Comparison of ENCODE assay signal across 8 cellular contexts in the genomic region with DNA sequence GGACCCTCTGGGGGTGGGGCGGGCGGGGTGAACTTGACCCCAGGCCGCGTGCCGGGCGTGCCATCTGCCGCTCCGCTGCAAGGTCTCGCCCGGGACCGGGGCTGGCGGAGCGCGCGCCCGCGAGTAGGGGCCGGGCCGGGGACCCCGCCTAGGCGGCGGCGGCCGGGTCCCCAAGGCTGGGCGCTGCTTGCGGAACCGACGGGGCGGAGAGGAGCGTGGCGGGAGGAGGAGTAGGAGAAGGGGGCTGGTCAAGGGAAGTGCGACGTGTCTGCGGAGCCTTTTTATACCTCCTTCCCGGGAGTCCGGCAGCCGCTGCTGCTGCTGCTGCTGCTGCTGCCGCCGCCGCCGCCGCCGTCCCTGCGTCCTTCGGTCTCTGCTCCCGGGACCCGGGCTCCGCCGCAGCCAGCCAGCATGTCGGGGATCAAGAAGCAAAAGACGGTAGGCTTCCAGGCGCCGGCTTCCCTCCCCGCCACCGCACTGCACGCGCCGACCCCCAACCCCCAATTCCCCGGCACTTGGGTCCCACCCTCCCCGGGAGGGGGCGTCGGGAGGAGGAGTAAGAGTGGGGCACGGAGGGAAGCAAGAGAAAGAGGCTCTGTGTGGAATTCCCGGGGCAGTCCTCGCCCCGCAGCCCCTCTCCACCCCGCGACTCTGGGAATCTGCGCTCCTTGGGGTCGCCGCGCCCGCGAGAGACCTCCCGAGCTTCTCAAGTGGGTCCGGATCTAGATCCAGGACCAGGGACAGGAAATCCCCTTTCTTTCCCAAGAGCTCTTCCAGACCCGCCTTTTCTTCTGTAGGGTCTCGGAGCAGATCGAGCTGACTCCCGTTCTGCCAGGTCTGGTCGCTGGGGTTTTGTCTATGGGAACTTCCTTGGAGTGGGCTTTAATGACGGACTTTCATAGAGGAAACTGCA. TPM values are rescaled to one million over a fixed set of nuclear protein-coding genes. Genes with fewer than 3 reads are reported as not detected.
DNase-seq lines count a peak whose midpoint lies in the region; ATAC-seq and TF ChIP-seq lines count a peak whose summit lies in the region.

A gene (plus strand): TSS at position 308 of the 913 bp plus-strand sequence. CDS start 104 bp downstream, at position 412.

- H3K36me3 Mint-ChIP-seq in activated CD4-positive, alpha-beta memory T cell treated with anti-CD3 and anti-CD28 coated beads, Interleukin-2, amount 10 ng/mL, durations not matched to agents 7 days and 5 days (ENCODE audit: low read depth): no peaks in the 10 kb centered on the region

- no peaks in the 10 kb centered on the region for H3K4me1 ChIP-seq in mucosa of stomach (ENCODE audit: control insufficient read depth, insufficient read depth, low read length)
- peaks cover 3 to 46% (median 13%) of the 10 kb centered on the region in 4 donors for H3K4me1 ChIP-seq in transverse colon

- peak; percentile 62 for TF ChIP-seq POLR2A in transverse colon (IDR thresholded peaks at IDR 0.05)

- CTCF ChIA-PET in activated CD4-positive, alpha-beta memory T cell treated with anti-CD3 and anti-CD28 coated beads, Interleukin-2, amount 10 ng/mL, durations not matched to agents 7 days and 5 days (lab: Charles Lee): no interaction called here

- H3K36me3 ChIP-seq in mucosa of stomach (ENCODE audit: control insufficient read depth, insufficient read depth, low read length) (no peaks in the 10 kb centered on the region), transverse colon (no peaks in the 10 kb centered on the region)

- H3K27me3 ChIP-seq in mucosa of stomach (ENCODE audit: control insufficient read depth, insufficient read depth, low read length) (peaks cover 5% of the 10 kb centered on the region), transverse colon (no peaks in the 10 kb centered on the region)

- no peaks in the 10 kb centered on the region for H3K9me3 Mint-ChIP-seq in activated CD4-positive, alpha-beta memory T cell treated with anti-CD3 and anti-CD28 coated beads, Interleukin-2, amount 10 ng/mL, durations not matched to agents 7 days and 5 days

- in situ Hi-C loops in transverse colon (cut with MboI; ENCODE audit: low pct_ligation_motif_present in 1 of 4, low pct_unique_long_range_greater_than_20kb in 1 of 4, low sequenced_read_pairs in 3 of 4): loop anchor here in 1 of 4 donors (10.0 kb wide), 1 partner anchor 65 kb away; no protein-coding TSS in a partner anchor

- intact Hi-C loops in transverse colon (cut with DNase I; ENCODE audit: low total_unique reads): loop anchor here (10.0 kb wide), 1 partner anchor 85 kb away; no protein-coding TSS in a partner anchor

- peak in 1 of 5 experiments; percentile 10 for TF ChIP-seq CTCF in transverse colon (IDR thresholded peaks at IDR 0.05)

- peaks cover 42% of the 10 kb centered on the region for H3K27me3 Mint-ChIP-seq in activated CD4-positive, alpha-beta memory T cell treated with anti-CD3 and anti-CD28 coated beads, Interleukin-2, amount 10 ng/mL, durations not matched to agents 7 days and 5 days

- H3K27ac ChIP-seq in transverse colon: peak within 1 kb of the TSS; percentile 77 to 91 (median 80)

- ATAC-seq in esophagus mucosa (peak; percentile 55), HG02840 (IDR thresholded peaks at IDR 0.05; ENCODE audit: low FRiP score, unreplicated experiment) (no peak)

- no peak within 1 kb of the TSS for H3K27ac Mint-ChIP-seq in activated CD4-positive, alpha-beta memory T cell treated with anti-CD3 and anti-CD28 coated beads, Interleukin-2, amount 10 ng/mL, durations not matched to agents 7 days and 5 days

- peaks cover 9% of the 10 kb centered on the region for H3K4me1 Mint-ChIP-seq in activated CD4-positive, alpha-beta memory T cell treated with anti-CD3 and anti-CD28 coated beads, Interleukin-2, amount 10 ng/mL, durations not matched to agents 7 days and 5 days

- POLR2A ChIA-PET in activated CD4-positive, alpha-beta memory T cell treated with anti-CD3 and anti-CD28 coated beads, Interleukin-2, amount 10 ng/mL, durations not matched to agents 7 days and 5 days (lab: Charles Lee): no interaction called here

- DNase-seq in DMS79 (lab: John Stamatoyannopoulos, UW): peak; percentile 0
- DNase-seq in DMS79 treated with DMSO at 0.1 percent for 48 hours (lab: John Stamatoyannopoulos, UW): no peak
- peak; percentile 48 for DNase-seq in LoVo (ENCODE audit: low spot score)
- DNase-seq in activated CD4-positive, alpha-beta memory T cell treated with anti-CD3 and anti-CD28 coated beads, Interleukin-2, amount 10 ng/mL, durations not matched to agents 7 days and 5 days: no peak
- peak; percentile 74 for DNase-seq in transverse colon

- peak within 1 kb of the TSS; percentile 56 for H3K4me3 Mint-ChIP-seq in activated CD4-positive, alpha-beta memory T cell treated with anti-CD3 and anti-CD28 coated beads, Interleukin-2, amount 10 ng/mL, durations not matched to agents 7 days and 5 days

- no peaks in the 10 kb centered on the region for H3K9me3 ChIP-seq in mucosa of stomach (ENCODE audit: control insufficient read depth, low read length)
- H3K9me3 ChIP-seq in transverse colon: no peaks in the 10 kb centered on the region

- H3K9ac ChIP-seq in mucosa of stomach (ENCODE audit: low read length): peak within 1 kb of the TSS; percentile 77

- H3K4me3 ChIP-seq in mucosa of stomach (ENCODE audit: low read length) (peak within 1 kb of the TSS; percentile 79), transverse colon (peak within 1 kb of the TSS; percentile 51 to 95 (median 58))

- TF ChIP-seq EP300 in transverse colon (IDR thresholded peaks at IDR 0.05; ENCODE audit: low read depth): no peak

- 1 to 3% methylated on average over 6 to 67 of the region's 82 CpGs for WGBS in transverse colon (ENCODE audit: low coverage in 1 of 2), 2 donors

RNA-seq across cellular contexts. Expression of the gene that starts here (rescaled TPM):
- under 1 TPM in 1 of 2 experiments, not detected in 1; 0.13 TPM for total RNA-seq in activated CD4-positive, alpha-beta memory T cell treated with anti-CD3 and anti-CD28 coated beads, Interleukin-2, amount 10 ng/mL, durations not matched to agents 7 days and 5 days
- 10.4 TPM for total RNA-seq in esophagus mucosa
- total RNA-seq in transverse colon: 100 to 1,000 TPM in 1 of 4 donors, 10 to 100 TPM in 3; 17.3 to 117 (median 88.4) TPM

Comparison
In these comparisons a context has a peak if more than half of its experiments do, and no peak if none do; other contexts are left out.
1. RNA of the gene that starts here (total RNA-seq): 17.3 to 117 TPM in transverse colon and 10.4 TPM in esophagus mucosa (single experiment); 0.13 TPM in activated CD4-positive, alpha-beta memory T cell treated with anti-CD3 and anti-CD28 coated beads, Interleukin-2, amount 10 ng/mL, durations not matched to agents 7 days and 5 days; every median in the first group is over 10 times any median in the second.
2. DNase-seq: peak in DMS79 (single experiment), LoVo (single experiment) and transverse colon (single experiment); none in DMS79 treated with DMSO at 0.1 percent for 48 hours (single experiment) and activated CD4-positive, alpha-beta memory T cell treated with anti-CD3 and anti-CD28 coated beads, Interleukin-2, amount 10 ng/mL, durations not matched to agents 7 days and 5 days (single experiment).